ENCODE assay signal across 8 cellular contexts in genomic region chr19:49930483-49931011, GRCh38. TPM values are rescaled to one million over a fixed set of nuclear protein-coding genes. Genes with fewer than 3 reads are reported as not detected.
DNase-seq lines count a peak whose midpoint lies in the region; ATAC-seq and TF ChIP-seq lines count a peak whose summit lies in the region.

No MANE protein-coding gene starts in this region.

- no peak overlapping the region for H3K27ac ChIP-seq in neural progenitor cell

- H2AFZ ChIP-seq in neural progenitor cell (replicated peaks) = peak overlapping the region; percentile 1

- H3K9me3 ChIP-seq in neural progenitor cell (ENCODE audit: low read depth) = no peaks in the 10 kb centered on the region

- intact Hi-C loops in Calu3 (cut with micrococcal nuclease; ENCODE audit: unreplicated experiment) = no loop called here

- no TSS peak for BruUV-seq in Calu3 (replicated peaks; lab: Mats Ljungman, UMichigan)

- DNase-seq in Calu3 = no peak
- peak; percentile 60 for DNase-seq in NCI-H2196 treated with DMSO at 0.1 percent for 48 hours (lab: John Stamatoyannopoulos, UW; ENCODE audit: unreplicated experiment)
- no peak for DNase-seq in effector memory CD8-positive, alpha-beta T cell
- no peak for DNase-seq in neural progenitor cell (ENCODE audit: low spot score)

- H3K4me3 ChIP-seq in neural progenitor cell = peak overlapping the region; percentile 76

- H3K4me3 Mint-ChIP-seq in Calu3 (ENCODE audit: low read depth, unreplicated experiment) = peak overlapping the region; percentile 83
- peak overlapping the region; percentile 87 to 100 for H3K4me3 Mint-ChIP-seq in effector memory CD8-positive, alpha-beta T cell
- H3K4me3 Mint-ChIP-seq in neural progenitor cell = peak overlapping the region; percentile 95

- H3K4me1 ChIP-seq in neural progenitor cell = peaks cover 9% of the 10 kb centered on the region

- CTCF ChIA-PET in Calu3 (lab: Charles Lee) = interaction anchor here (1.0 to 3.0 kb wide), 2 partner anchors 61 to 73 kb away, joined by 3 to 10 read pairs; no protein-coding TSS in a partner anchor

- H3F3A ChIP-seq in neural progenitor cell (ENCODE audit: low read depth) = peaks cover 26% of the 10 kb centered on the region

- H3K4me2 ChIP-seq in neural progenitor cell = peak overlapping the region; percentile 52

- no peaks in the 10 kb centered on the region for H3K27me3 ChIP-seq in neural progenitor cell

- H3K4me1 Mint-ChIP-seq in Calu3 (ENCODE audit: low read depth, unreplicated experiment) = peaks cover 36% of the 10 kb centered on the region
- H3K4me1 Mint-ChIP-seq in effector memory CD8-positive, alpha-beta T cell (ENCODE audit: low read depth in 2 of 2) = peaks cover 53 to 55% of the 10 kb centered on the region in 2 donors
- peaks cover 25% of the 10 kb centered on the region for H3K4me1 Mint-ChIP-seq in neural progenitor cell

- peaks cover 37% of the 10 kb centered on the region for H3K79me2 ChIP-seq in neural progenitor cell (ENCODE audit: low read depth)

- peaks cover 21% of the 10 kb centered on the region for H4K20me1 ChIP-seq in neural progenitor cell (ENCODE audit: low read depth)

- H3K27me3 Mint-ChIP-seq in Calu3 (ENCODE audit: unreplicated experiment) (peaks cover 4% of the 10 kb centered on the region), neural progenitor cell (ENCODE audit: insufficient read depth, low read depth) (peaks cover 9% of the 10 kb centered on the region)
- H3K27me3 Mint-ChIP-seq in effector memory CD8-positive, alpha-beta T cell = no peaks in the 10 kb centered on the region

- H3K36me3 Mint-ChIP-seq in Calu3 (ENCODE audit: insufficient read depth, unreplicated experiment) = peaks cover 60% of the 10 kb centered on the region
- peaks cover 58% of the 10 kb centered on the region for H3K36me3 Mint-ChIP-seq in effector memory CD8-positive, alpha-beta T cell (ENCODE audit: insufficient read depth)
- H3K36me3 Mint-ChIP-seq in neural progenitor cell = peaks cover 18% of the 10 kb centered on the region

- no peak for ATAC-seq in effector memory CD8-positive, alpha-beta T cell (replicated peaks)
- no peak for ATAC-seq in HG03457 (IDR thresholded peaks at IDR 0.05; ENCODE audit: unreplicated experiment)
- ATAC-seq in HG03175 (IDR thresholded peaks at IDR 0.05; ENCODE audit: unreplicated experiment) = no peak
- no peak for ATAC-seq in GM18502 (IDR thresholded peaks at IDR 0.05; ENCODE audit: poor library complexity, unreplicated experiment)
- no peak for ATAC-seq in GM18907 (IDR thresholded peaks at IDR 0.05; ENCODE audit: unreplicated experiment)

- no peaks in the 10 kb centered on the region for H3K36me3 ChIP-seq in neural progenitor cell

- TF ChIP-seq CTCF in Calu3 (IDR thresholded peaks at IDR 0.05; ENCODE audit: unreplicated experiment) = no peak
- TF ChIP-seq CTCF in neural progenitor cell (IDR thresholded peaks at IDR 0.05) = no peak

- H3K27ac Mint-ChIP-seq in Calu3 (ENCODE audit: unreplicated experiment) (peak overlapping the region; percentile 87), neural progenitor cell (peak overlapping the region; percentile 100)
- H3K27ac Mint-ChIP-seq in effector memory CD8-positive, alpha-beta T cell = peak overlapping the region; percentile 94 to 98

- peaks cover 2% of the 10 kb centered on the region for H3K9me3 Mint-ChIP-seq in Calu3 (ENCODE audit: low read depth, unreplicated experiment)
- no peaks in the 10 kb centered on the region for H3K9me3 Mint-ChIP-seq in effector memory CD8-positive, alpha-beta T cell
- no peaks in the 10 kb centered on the region for H3K9me3 Mint-ChIP-seq in neural progenitor cell

- H3K9ac ChIP-seq in neural progenitor cell = no peak overlapping the region

RNA-seq across cellular contexts. Expression of gene NUP62, which starts 1.2 kb away (rescaled TPM):
- total RNA-seq in Calu3 (2022) (116 and 124 TPM in 2 replicates), neural progenitor cell (ENCODE audit: low replicate concordance) (48.2 and 83.8 TPM in 2 replicates)

RNA-seq across cellular contexts. Expression of gene ATF5, which starts 1.5 kb away (rescaled TPM):
- 30.7 and 40.6 TPM in 2 replicates for total RNA-seq in Calu3 (2022)
- 1.6 and 10.6 TPM in 2 replicates for total RNA-seq in neural progenitor cell (ENCODE audit: low replicate concordance)

RNA-seq across cellular contexts. Expression of gene SIGLEC11, which starts 30.4 kb away (rescaled TPM):
- total RNA-seq in Calu3 (2022) = not detected in 2 replicates
- not detected in 2 replicates for total RNA-seq in neural progenitor cell (ENCODE audit: low replicate concordance)

RNA-seq across cellular contexts. Expression of gene IL4I1, which starts 33.9 kb away (rescaled TPM):
- total RNA-seq in Calu3 (2022) (8.2 and 10.7 TPM in 2 replicates), neural progenitor cell (ENCODE audit: low replicate concordance) (0.56 TPM in 1 of 2 replicates, not detected in the other)

RNA-seq across cellular contexts. Expression of gene TBC1D17, which starts 53.0 kb away (rescaled TPM):
- total RNA-seq in Calu3 (2022) = 54.7 and 56.9 TPM in 2 replicates
- total RNA-seq in neural progenitor cell (ENCODE audit: low replicate concordance) = 10.4 and 15.9 TPM in 2 replicates
